In genomic region chr21:17359781-17360180, GRCh38 we compare ENCODE assay signal across 24 cellular contexts.
A peak's percentile ranks its signal among the peaks of the same experiment; 100 is the strongest.
DNase-seq lines count a peak whose midpoint lies in the region; ATAC-seq and TF ChIP-seq lines count a peak whose summit lies in the region.
"Had no signal": no experiment of that assay in that cellular context is flagged by ENCODE, and none has a peak within 500 bp of the region (broad histone marks: within the 10 kb centered on the region; RNA-seq: fewer than 3 reads in every experiment).

No MANE protein-coding gene starts in this region.

- ATAC-seq in left cardiac atrium (no peak), lower lobe of right lung (no peak)
- ATAC-seq: activated CD8-positive, alpha-beta T cell treated with anti-CD3 and anti-CD28 coated beads for 36 hours; gastrocnemius medialis; GM12878; right cardiac atrium had no signal

- H3K27me3 ChIP-seq in lower lobe of right lung (ENCODE audit: low read depth): no peaks in the 10 kb centered on the region
- H3K27me3 ChIP-seq: ascending aorta, gastrocnemius medialis, neural progenitor cell, spleen, tibial nerve had no signal

- H3K9me3 ChIP-seq in lower lobe of right lung: no peaks in the 10 kb centered on the region
- H3K9me3 ChIP-seq: ascending aorta, gastrocnemius medialis, tibial nerve had no signal

- intact Hi-C loops in left cardiac atrium (cut with DNase I) (no loop called here), lower lobe of right lung (cut with DNase I) (no loop called here)

- peak; percentile 3 to 41 for DNase-seq in NCI-H2081 (lab: John Stamatoyannopoulos, UW)
- DNase-seq in NCI-H2081 treated with DMSO at 0.1 percent for 48 hours (lab: John Stamatoyannopoulos, UW): no peak
- DNase-seq in DMS53 (lab: John Stamatoyannopoulos, UW): peak; percentile 76
- DNase-seq in NCI-H345 (lab: John Stamatoyannopoulos, UW): peak; percentile 49
- peak; percentile 10 for DNase-seq in epithelial cell of proximal tubule (ENCODE audit: low read depth)
- no peak for DNase-seq in left cardiac atrium
- DNase-seq in lower lobe of right lung: no peak
- no peak for DNase-seq in caudate nucleus (lab: John Stamatoyannopoulos, UW)
- DNase-seq: activated CD4-positive, alpha-beta T cell treated with anti-CD3 and anti-CD28 coated beads for 1 hour; activated CD8-positive, alpha-beta T cell treated with anti-CD3 and anti-CD28 coated beads for 36 hours; activated naive CD8-positive, alpha-beta T cell treated with anti-CD3 and anti-CD28 coated beads for 36 hours; activated T-cell treated with anti-CD3 and anti-CD28 coated beads for 4 hours; gastrocnemius medialis; KG1; MM.1S; NCI-H524; right cardiac atrium; RPMI8226; spleen had no signal

- H3K4me3 ChIP-seq in epithelial cell of proximal tubule (ENCODE audit: low read depth, low read length) (no peak overlapping the region), lower lobe of right lung (no peak overlapping the region)
- H3K4me3 ChIP-seq: ascending aorta, gastrocnemius medialis, GM12878, neural progenitor cell, spleen, tibial nerve had no signal

- H3K4me1 ChIP-seq in lower lobe of right lung: no peaks in the 10 kb centered on the region
- H3K4me1 ChIP-seq: ascending aorta, gastrocnemius medialis, neural progenitor cell, parathyroid adenoma, spleen, tibial nerve had no signal

- H3K36me3 ChIP-seq in lower lobe of right lung: no peaks in the 10 kb centered on the region
- H3K36me3 ChIP-seq: ascending aorta, gastrocnemius medialis, neural progenitor cell, spleen, tibial nerve had no signal

- no peak for TF ChIP-seq CTCF in epithelial cell of proximal tubule (conservative IDR thresholded peaks at IDR 0.05; ENCODE audit: low read depth, low read length)
- no peak for TF ChIP-seq CTCF in lower lobe of right lung (IDR thresholded peaks at IDR 0.05)

- no peak overlapping the region for H3K27ac ChIP-seq in lower lobe of right lung
- no peak overlapping the region for H3K27ac ChIP-seq in caudate nucleus (ENCODE audit: low read depth, low read length)
- H3K27ac ChIP-seq: ascending aorta, gastrocnemius medialis, neural progenitor cell, parathyroid adenoma, spleen, tibial nerve had no signal

Comparison
In these comparisons a context has a peak if more than half of its experiments do, and no peak if none do; other contexts are left out.
1. DNase-seq: peak in NCI-H2081 (2 of 2), DMS53 (single experiment), NCI-H345 (single experiment) and epithelial cell of proximal tubule (single experiment); none in NCI-H2081 treated with DMSO at 0.1 percent for 48 hours (single experiment), left cardiac atrium (single experiment), lower lobe of right lung (single experiment) and caudate nucleus (0 of 61).